16 cellular contexts compared by ENCODE assay signal in the genomic region with DNA sequence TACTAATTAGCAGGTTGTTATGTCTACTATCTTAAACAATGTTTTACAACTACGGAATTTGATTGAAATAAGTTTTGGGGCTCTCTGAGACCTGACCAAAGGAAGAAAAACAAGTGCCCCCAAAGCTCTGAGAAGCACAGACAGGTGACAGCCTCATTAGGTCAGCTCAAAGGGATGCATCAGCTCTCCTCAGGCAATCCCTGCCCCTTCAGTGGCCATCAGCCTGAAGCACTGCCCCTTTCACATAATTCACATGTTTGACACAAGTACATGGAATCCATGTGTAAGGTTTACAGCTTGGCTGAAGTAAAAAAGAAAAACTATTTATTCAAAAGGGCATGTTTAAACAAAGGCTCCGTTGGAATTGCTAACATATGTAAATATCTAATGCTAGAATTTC. TPM values are rescaled to one million over a fixed set of nuclear protein-coding genes. Genes with fewer than 3 reads are reported as not detected.
DNase-seq lines count a peak whose midpoint lies in the region; ATAC-seq and TF ChIP-seq lines count a peak whose summit lies in the region.
"Had no signal": no experiment of that assay in that cellular context is flagged by ENCODE, and none has a peak within 500 bp of the region (broad histone marks: within the 10 kb centered on the region; RNA-seq: fewer than 3 reads in every experiment).

No MANE protein-coding gene starts in this region.

- H3F3A ChIP-seq in MM.1S (ENCODE audit: insufficient read depth, low read length), result peaks cover 9% of the 10 kb centered on the region

- no peak overlapping the region for H2AFZ ChIP-seq in MM.1S (ENCODE audit: low read length)

- peak overlapping the region; percentile 42; the same call in 1 of the 2 replicates for H3K4me2 ChIP-seq in MM.1S (ENCODE audit: low read depth, low read length)

- ATAC-seq in natural killer cell treated with Interleukin-12 subunit alpha and Interleukin-12 subunit beta and Interleukin-15 and Interleukin-18, amount 100 ng/mL, for 72 hours, result no peak
- no peak for ATAC-seq in natural killer cell
- no peak for ATAC-seq in HG03139 (IDR thresholded peaks at IDR 0.05; ENCODE audit: unreplicated experiment)

- peak overlapping the region in 1 of 2 donors; percentile 18 for H3K27ac Mint-ChIP-seq in natural killer cell treated with Interleukin-12 subunit alpha and Interleukin-12 subunit beta and Interleukin-15 and Interleukin-18, amount 100 ng/mL, for 72 hours
- no peak overlapping the region for H3K27ac Mint-ChIP-seq in natural killer cell
- H3K27ac Mint-ChIP-seq: HFFc6; stimulated activated naive CD8-positive, alpha-beta T cell treated with anti-CD3 and anti-CD28 coated beads, Interleukin-15, amount 100 ng/mL, for 72 hours had no signal

- H3K27me3 ChIP-seq in MM.1S (replicated peaks; ENCODE audit: insufficient read depth, low read length) (no peaks in the 10 kb centered on the region), endocrine pancreas (ENCODE audit: control insufficient read depth, insufficient read depth, low read length) (no peaks in the 10 kb centered on the region)
- H3K27me3 ChIP-seq: tibial nerve had no signal

- H3K4me1 ChIP-seq in MM.1S (ENCODE audit: low read length) (peaks cover 18% of the 10 kb centered on the region), endocrine pancreas (ENCODE audit: control insufficient read depth, insufficient read depth, low read length) (no peaks in the 10 kb centered on the region)
- H3K4me1 ChIP-seq: Caco-2 had no signal

- no peaks in the 10 kb centered on the region for H3K79me2 ChIP-seq in MM.1S (ENCODE audit: low read length)

- H4K20me1 ChIP-seq in MM.1S (ENCODE audit: insufficient read depth, low read length), result no peaks in the 10 kb centered on the region

- DNase-seq in natural killer cell treated with Interleukin-12 subunit alpha and Interleukin-12 subunit beta and Interleukin-15 and Interleukin-18, amount 100 ng/mL, for 72 hours (ENCODE audit: low spot score), result no peak
- DNase-seq in natural killer cell, result no peak
- no peak for DNase-seq in MM.1S
- no peak for DNase-seq in GDM1 (lab: John Stamatoyannopoulos, UW)
- no peak for DNase-seq in ureter (ENCODE audit: low spot score)
- DNase-seq: NCI-H510A, spleen had no signal

- intact Hi-C loops in natural killer cell (cut with micrococcal nuclease), result loop anchor here (5.0 kb wide), 1 partner anchor 229 kb away; no protein-coding TSS in a partner anchor

- no peaks in the 10 kb centered on the region for H3K9me3 Mint-ChIP-seq in natural killer cell treated with Interleukin-12 subunit alpha and Interleukin-12 subunit beta and Interleukin-15 and Interleukin-18, amount 100 ng/mL, for 72 hours
- H3K9me3 Mint-ChIP-seq in natural killer cell, result no peaks in the 10 kb centered on the region
- H3K9me3 Mint-ChIP-seq: HFFc6; stimulated activated naive CD8-positive, alpha-beta T cell treated with anti-CD3 and anti-CD28 coated beads, Interleukin-15, amount 100 ng/mL, for 72 hours had no signal

- peaks cover 26 to 28% of the 10 kb centered on the region in 2 donors for H3K27me3 Mint-ChIP-seq in natural killer cell treated with Interleukin-12 subunit alpha and Interleukin-12 subunit beta and Interleukin-15 and Interleukin-18, amount 100 ng/mL, for 72 hours
- H3K27me3 Mint-ChIP-seq in natural killer cell (ENCODE audit: low read depth in 2 of 2), result peaks cover 26 to 36% of the 10 kb centered on the region in 2 donors

- H3K27ac ChIP-seq in MM.1S (ENCODE audit: low read length), result no peak overlapping the region; the same call in 1 of the 2 replicates
- H3K27ac ChIP-seq: left ventricle myocardium inferior, spleen had no signal

- H3K9me3 ChIP-seq in MM.1S (replicated peaks; ENCODE audit: insufficient read depth, low read length) (no peaks in the 10 kb centered on the region), endocrine pancreas (ENCODE audit: control insufficient read depth, low read length) (no peaks in the 10 kb centered on the region)
- H3K9me3 ChIP-seq: Caco-2, left ventricle myocardium inferior, spleen, tibial nerve had no signal

- H3K9ac ChIP-seq in MM.1S (ENCODE audit: low read length), result no peak overlapping the region
- peak overlapping the region; percentile 44 for H3K9ac ChIP-seq in endocrine pancreas (ENCODE audit: control insufficient read depth, insufficient read depth, low read length)

- TF ChIP-seq CTCF in natural killer cell (IDR thresholded peaks at IDR 0.05), result no peak
- TF ChIP-seq CTCF in MM.1S (IDR thresholded peaks at IDR 0.05; ENCODE audit: low read length), result no peak

- no peaks in the 10 kb centered on the region for H3K36me3 Mint-ChIP-seq in natural killer cell treated with Interleukin-12 subunit alpha and Interleukin-12 subunit beta and Interleukin-15 and Interleukin-18, amount 100 ng/mL, for 72 hours
- H3K36me3 Mint-ChIP-seq in natural killer cell, result no peaks in the 10 kb centered on the region

- H3K36me3 ChIP-seq in MM.1S (replicated peaks; ENCODE audit: insufficient read depth, low read length), result no peaks in the 10 kb centered on the region
- H3K36me3 ChIP-seq in endocrine pancreas (ENCODE audit: control insufficient read depth, insufficient read depth, low read length), result no peaks in the 10 kb centered on the region
- H3K36me3 ChIP-seq: left ventricle myocardium inferior, spleen, tibial nerve had no signal

- peaks cover 19 to 33% of the 10 kb centered on the region in 2 donors for H3K4me1 Mint-ChIP-seq in natural killer cell treated with Interleukin-12 subunit alpha and Interleukin-12 subunit beta and Interleukin-15 and Interleukin-18, amount 100 ng/mL, for 72 hours (ENCODE audit: low read depth in 2 of 2)
- peaks cover 15 to 18% of the 10 kb centered on the region in 2 donors for H3K4me1 Mint-ChIP-seq in natural killer cell

- no peaks in the 10 kb centered on the region for H3K9me2 ChIP-seq in MM.1S (replicated peaks; ENCODE audit: insufficient read depth, low read length)

- peak overlapping the region; percentile 2 for H3K4me3 Mint-ChIP-seq in natural killer cell treated with Interleukin-12 subunit alpha and Interleukin-12 subunit beta and Interleukin-15 and Interleukin-18, amount 100 ng/mL, for 72 hours
- H3K4me3 Mint-ChIP-seq in natural killer cell, result no peak overlapping the region
- H3K4me3 Mint-ChIP-seq: HFFc6 had no signal

- no peak overlapping the region for H3K4me3 ChIP-seq in MM.1S (ENCODE audit: low read length)
- H3K4me3 ChIP-seq in endocrine pancreas (ENCODE audit: control insufficient read depth, insufficient read depth, low read length), result no peak overlapping the region
- H3K4me3 ChIP-seq: left ventricle myocardium inferior, spleen, tibial nerve had no signal

RNA-seq across cellular contexts. Expression of a gene that starts 56.3 kb away (rescaled TPM):
- total RNA-seq in natural killer cell treated with Interleukin-12 subunit alpha and Interleukin-12 subunit beta and Interleukin-15 and Interleukin-18, amount 100 ng/mL, for 72 hours, result not detected
- not detected for total RNA-seq in natural killer cell
- 2.1 TPM for total RNA-seq in ureter
- total RNA-seq: Caco-2, HepG2, HFFc6, left ventricle myocardium inferior, omental fat pad, spleen had no signal
